ENCODE assay signal across 8 cellular contexts in genomic region chr10:100562806-100563293, GRCh38. TPM values are rescaled to one million over a fixed set of nuclear protein-coding genes. Genes with fewer than 3 reads are reported as not detected.
DNase-seq lines count a peak whose midpoint lies in the region; ATAC-seq lines count a peak whose summit lies in the region.

No MANE protein-coding gene starts in this region.

- CTCF ChIA-PET in activated CD4-positive, alpha-beta T cell treated with anti-CD3 and anti-CD28 coated beads for 36 hours (lab: Charles Lee) = interaction anchor here (0.6 to 6.5 kb wide), 22 partner anchors 9 to 675 kb away, joined by 3 to 45 read pairs (median 3); no protein-coding TSS in a partner anchor

- peaks cover 24% of the 10 kb centered on the region for H3K27me3 Mint-ChIP-seq in activated CD4-positive, alpha-beta T cell treated with anti-CD3 and anti-CD28 coated beads for 36 hours
- H3K27me3 Mint-ChIP-seq in activated naive CD4-positive, alpha-beta T cell treated with anti-CD3 and anti-CD28 coated beads, Interleukin-2, amount 50 U/mL, for 24 hours = peaks cover 30% of the 10 kb centered on the region

- peaks cover 2% of the 10 kb centered on the region for H3K36me3 Mint-ChIP-seq in activated CD4-positive, alpha-beta T cell treated with anti-CD3 and anti-CD28 coated beads for 36 hours (ENCODE audit: low read depth)
- H3K36me3 Mint-ChIP-seq in activated naive CD4-positive, alpha-beta T cell treated with anti-CD3 and anti-CD28 coated beads, Interleukin-2, amount 50 U/mL, for 24 hours = peaks cover 3% of the 10 kb centered on the region

- no peak for ATAC-seq in activated CD4-positive, alpha-beta T cell treated with anti-CD3 and anti-CD28 coated beads for 36 hours
- ATAC-seq in GM18511 (IDR thresholded peaks at IDR 0.05; ENCODE audit: unreplicated experiment) = no peak

- peaks cover 11% of the 10 kb centered on the region for H3K4me1 Mint-ChIP-seq in activated CD4-positive, alpha-beta T cell treated with anti-CD3 and anti-CD28 coated beads for 36 hours
- peaks cover 16% of the 10 kb centered on the region for H3K4me1 Mint-ChIP-seq in activated naive CD4-positive, alpha-beta T cell treated with anti-CD3 and anti-CD28 coated beads, Interleukin-2, amount 50 U/mL, for 24 hours

- peak overlapping the region; percentile 35 for H3K4me3 Mint-ChIP-seq in activated CD4-positive, alpha-beta T cell treated with anti-CD3 and anti-CD28 coated beads for 36 hours
- peak overlapping the region; percentile 72 for H3K4me3 Mint-ChIP-seq in activated naive CD4-positive, alpha-beta T cell treated with anti-CD3 and anti-CD28 coated beads, Interleukin-2, amount 50 U/mL, for 24 hours

- intact Hi-C loops in activated CD4-positive, alpha-beta T cell treated with anti-CD3 and anti-CD28 coated beads for 36 hours (cut with DNase I, micrococcal nuclease) = loop anchor here (1.0 to 5.0 kb wide), 8 partner anchors 108 to 451 kb away; partner anchors contain the start of gene LZTS2 (in 1 of the 2)

- no peaks in the 10 kb centered on the region for H3K9me3 Mint-ChIP-seq in activated CD4-positive, alpha-beta T cell treated with anti-CD3 and anti-CD28 coated beads for 36 hours (ENCODE audit: low read depth)
- H3K9me3 Mint-ChIP-seq in activated naive CD4-positive, alpha-beta T cell treated with anti-CD3 and anti-CD28 coated beads, Interleukin-2, amount 50 U/mL, for 24 hours = no peaks in the 10 kb centered on the region

- DNase-seq in activated CD4-positive, alpha-beta T cell treated with anti-CD3 and anti-CD28 coated beads for 36 hours = peak; percentile 47
- no peak for DNase-seq in activated CD4-positive, alpha-beta T cell treated with anti-CD3 and anti-CD28 coated beads, Interleukin-2, amount 50 U/mL, for 1 hour
- DNase-seq in LHCN-M2 (ENCODE audit: low read depth) (peak; percentile 69), iPS-NIHi11 (ENCODE audit: low spot score) (peak; percentile 82), superior temporal gyrus (ENCODE audit: extremely low spot score) (peak; percentile 14), NCI-H187 treated with DMSO at 0.1 percent for 48 hours (lab: John Stamatoyannopoulos, UW) (no peak)

- POLR2A ChIA-PET in activated CD4-positive, alpha-beta T cell treated with anti-CD3 and anti-CD28 coated beads for 36 hours (lab: Charles Lee) = interaction anchor here (0.6 kb wide), 1 partner anchor 14 kb away, joined by 3 read pairs; no protein-coding TSS in a partner anchor

- H3K27ac Mint-ChIP-seq in activated CD4-positive, alpha-beta T cell treated with anti-CD3 and anti-CD28 coated beads for 36 hours = no peak overlapping the region
- no peak overlapping the region for H3K27ac Mint-ChIP-seq in activated naive CD4-positive, alpha-beta T cell treated with anti-CD3 and anti-CD28 coated beads, Interleukin-2, amount 50 U/mL, for 24 hours

RNA-seq across cellular contexts. Expression of gene HIF1AN, which starts 27.1 kb away (rescaled TPM):
- total RNA-seq in activated CD4-positive, alpha-beta T cell treated with anti-CD3 and anti-CD28 coated beads for 36 hours = 10 to 100 TPM; 45.9 to 50.8 TPM
- 6.3 and 8.9 TPM in 2 replicates for total RNA-seq in LHCN-M2 (2014; rRNA removed)
- polyA plus RNA-seq in LHCN-M2 (2012) = 29.7 TPM

RNA-seq across cellular contexts. Expression of gene NDUFB8, which starts 33.2 kb away (rescaled TPM):
- total RNA-seq in activated CD4-positive, alpha-beta T cell treated with anti-CD3 and anti-CD28 coated beads for 36 hours = 100 to 1,000 TPM; 291 to 375 TPM
- 133 and 183 TPM in 2 replicates for total RNA-seq in LHCN-M2 (2014; rRNA removed)
- 307 TPM for polyA plus RNA-seq in LHCN-M2 (2012)

RNA-seq across cellular contexts. Expression of gene SEC31B, which starts 43.2 kb away (rescaled TPM):
- 10 to 100 TPM; 36.0 to 36.7 TPM for total RNA-seq in activated CD4-positive, alpha-beta T cell treated with anti-CD3 and anti-CD28 coated beads for 36 hours
- total RNA-seq in LHCN-M2 (2014; rRNA removed) = 1.5 and 2.6 TPM in 2 replicates
- polyA plus RNA-seq in LHCN-M2 (2012) = 0.91 TPM

Comparison
In these comparisons a context has a peak if more than half of its experiments do, and no peak if none do; other contexts are left out.
1. DNase-seq: peak in activated CD4-positive, alpha-beta T cell treated with anti-CD3 and anti-CD28 coated beads for 36 hours (single experiment), LHCN-M2 (single experiment), iPS-NIHi11 (single experiment) and superior temporal gyrus (single experiment); none in activated CD4-positive, alpha-beta T cell treated with anti-CD3 and anti-CD28 coated beads, Interleukin-2, amount 50 U/mL, for 1 hour (single experiment) and NCI-H187 treated with DMSO at 0.1 percent for 48 hours (single experiment).
2. RNA of gene SEC31B, which starts 43.2 kb away (total RNA-seq): 36.0 to 36.7 TPM in activated CD4-positive, alpha-beta T cell treated with anti-CD3 and anti-CD28 coated beads for 36 hours; 1.5 to 2.6 TPM in LHCN-M2; every median in the first group is over 10 times any median in the second.